8 cellular contexts compared by ENCODE assay signal in the genomic region with DNA sequence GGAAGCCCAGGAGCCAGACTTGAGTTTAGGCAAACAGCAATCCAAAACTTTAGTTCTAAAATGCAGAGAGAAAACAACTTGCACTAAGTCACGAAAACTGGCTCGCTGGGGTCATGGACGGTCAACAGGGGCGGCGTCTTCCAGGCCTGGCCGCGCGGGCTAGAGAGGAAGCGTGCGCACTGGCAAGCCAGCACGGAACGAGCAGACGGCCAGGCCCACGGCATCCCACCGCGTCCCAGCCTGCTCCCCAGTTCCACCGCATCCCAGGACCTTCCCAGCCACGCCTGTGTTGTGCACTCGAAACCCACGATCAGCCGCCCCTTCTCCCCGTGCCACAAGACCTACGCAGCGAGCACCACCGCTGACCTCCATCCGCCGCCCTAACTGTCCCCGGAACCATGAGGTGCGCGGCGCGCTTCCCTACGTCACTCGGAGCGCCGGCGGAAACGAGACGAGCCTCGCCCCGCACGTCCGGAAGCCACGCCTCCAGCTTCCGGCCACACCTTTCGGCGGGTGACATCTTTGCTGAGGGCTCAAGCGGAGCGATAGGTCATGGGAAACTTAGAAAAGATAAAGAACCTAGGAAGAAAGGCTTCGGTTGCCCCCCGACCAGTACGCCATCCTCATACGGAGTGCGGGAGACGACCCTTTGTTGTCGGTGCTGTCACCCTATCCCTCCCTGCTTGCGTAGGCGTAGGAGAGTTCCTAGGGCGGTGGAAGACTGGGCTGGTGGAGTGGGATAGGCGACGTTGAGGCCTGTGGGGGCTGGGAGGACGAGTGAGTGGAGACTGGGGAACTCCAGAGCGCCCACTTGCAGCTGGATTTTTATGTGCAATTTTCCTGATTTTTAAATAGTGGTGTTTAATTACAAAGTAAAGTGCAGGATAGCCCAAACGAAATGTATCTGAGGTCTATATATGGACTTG.
DNase-seq lines count a peak whose midpoint lies in the region; ATAC-seq lines count a peak whose summit lies in the region.

A gene (minus strand): TSS at position 400 of the 926 bp plus-strand sequence. CDS start 2,460 bp downstream, outside the sequence.

- peaks cover 29% of the 10 kb centered on the region for H3K36me3 Mint-ChIP-seq in central memory CD8-positive, alpha-beta T cell (ENCODE audit: insufficient read depth)

- H3K4me3 Mint-ChIP-seq in central memory CD8-positive, alpha-beta T cell: peak within 1 kb of the TSS; percentile 93

- DNase-seq in AG20443 (ENCODE audit: low spot score): peak; percentile 97
- DNase-seq in NCI-H345 treated with DMSO at 0.1 percent for 48 hours (lab: John Stamatoyannopoulos, UW; ENCODE audit: unreplicated experiment): peak; percentile 85
- DNase-seq in activated CD4-positive, CD25-positive, alpha-beta regulatory T cell treated with anti-CD3 and anti-CD28 coated beads, Interleukin-2, amount 50 U/mL, for 16 hours (ENCODE audit: low read depth, low spot score): peak; percentile 89
- DNase-seq in central memory CD8-positive, alpha-beta T cell (ENCODE audit: low spot score in 2 of 2): peak; percentile 88
- DNase-seq in iris pigment epithelial cell (ENCODE audit: low read depth): peak; percentile 95
- DNase-seq in stimulated activated CD4-positive, alpha-beta T cell treated with anti-CD3 and anti-CD28 coated beads, Interleukin-12 subunit alpha, Interleukin-12 subunit beta, amount 100 ng/mL, for 24 hours (ENCODE audit: low read depth in 2 of 2): peak; percentile 85 to 90

- peak within 1 kb of the TSS; percentile 98 for H3K27ac Mint-ChIP-seq in central memory CD8-positive, alpha-beta T cell (ENCODE audit: low read depth)

- ATAC-seq in GM19025 (IDR thresholded peaks at IDR 0.05; ENCODE audit: low read depth, unreplicated experiment): peak; percentile 97
- peak; percentile 94 for ATAC-seq in HG03342 (IDR thresholded peaks at IDR 0.05; ENCODE audit: unreplicated experiment)
- ATAC-seq in central memory CD8-positive, alpha-beta T cell (replicated peaks; ENCODE audit: extremely low read depth, poor library complexity, severe bottlenecking): peak; percentile 91

- H3K4me1 Mint-ChIP-seq in central memory CD8-positive, alpha-beta T cell: peaks cover 37% of the 10 kb centered on the region

- no peaks in the 10 kb centered on the region for H3K9me3 Mint-ChIP-seq in central memory CD8-positive, alpha-beta T cell

- peaks cover 12% of the 10 kb centered on the region for H3K27me3 Mint-ChIP-seq in central memory CD8-positive, alpha-beta T cell

Comparison
In these comparisons a context has a peak if more than half of its experiments do, and no peak if none do; other contexts are left out.
1. Peak in every context shown above with its lines: DNase-seq and ATAC-seq.